Comparison of ENCODE assay signal across 13 cellular contexts in genomic region chr13:24273926-24274325, GRCh38. TPM values are rescaled to one million over a fixed set of nuclear protein-coding genes. Genes with fewer than 3 reads are reported as not detected.
DNase-seq lines count a peak whose midpoint lies in the region; ATAC-seq and TF ChIP-seq lines count a peak whose summit lies in the region.
"Had no signal": no experiment of that assay in that cellular context is flagged by ENCODE, and none has a peak within 500 bp of the region (broad histone marks: within the 10 kb centered on the region; RNA-seq: fewer than 3 reads in every experiment).

No MANE protein-coding gene starts in this region.

- H3K36me3 Mint-ChIP-seq in stimulated activated effector memory CD8-positive, alpha-beta T cell treated with anti-CD3 and anti-CD28 coated beads, Interleukin-12 subunit alpha, Interleukin-12 subunit beta, amount 100 ng/mL, for 72 hours, result peaks cover 57% of the 10 kb centered on the region

- no peak for TF ChIP-seq CTCF in omental fat pad (IDR thresholded peaks at IDR 0.05)

- H3K27me3 ChIP-seq in SJCRH30, result no peaks in the 10 kb centered on the region
- H3K27me3 ChIP-seq in effector memory CD4-positive, alpha-beta T cell (replicated peaks; ENCODE audit: control insufficient read depth, insufficient read depth, low read length, poor library complexity, severe bottlenecking), result no peaks in the 10 kb centered on the region

- H3K9me3 ChIP-seq in SJCRH30 (replicated peaks), result no peaks in the 10 kb centered on the region
- H3K9me3 ChIP-seq in effector memory CD4-positive, alpha-beta T cell (ENCODE audit: control insufficient read depth, low read length), result no peaks in the 10 kb centered on the region
- H3K9me3 ChIP-seq: psoas muscle had no signal

- H3K27ac ChIP-seq in SJCRH30, result peak overlapping the region; percentile 64; the same call in 1 of the 2 replicates
- peak overlapping the region; percentile 96 for H3K27ac ChIP-seq in effector memory CD4-positive, alpha-beta T cell (ENCODE audit: insufficient read depth, low read length, poor library complexity, severe bottlenecking)
- H3K27ac ChIP-seq: psoas muscle had no signal

- peak overlapping the region; percentile 84 for H3K4me3 Mint-ChIP-seq in stimulated activated effector memory CD8-positive, alpha-beta T cell treated with anti-CD3 and anti-CD28 coated beads, Interleukin-12 subunit alpha, Interleukin-12 subunit beta, amount 100 ng/mL, for 72 hours

- no peaks in the 10 kb centered on the region for H3K36me3 ChIP-seq in SJCRH30
- no peaks in the 10 kb centered on the region for H3K36me3 ChIP-seq in effector memory CD4-positive, alpha-beta T cell (ENCODE audit: control insufficient read depth, insufficient read depth, low read length)

- peak; percentile 62 for DNase-seq in activated effector memory CD4-positive, alpha-beta T cell treated with anti-CD3 and anti-CD28 coated beads, Interleukin-2, amount 50 U/mL, for 16 hours
- no peak for DNase-seq in activated effector memory CD4-positive, alpha-beta T cell treated with Interleukin-2 at 50 U/mL for 16 hours
- DNase-seq in SJCRH30 (no peak), NCI-H1694 treated with DMSO at 0.1 percent for 48 hours (lab: John Stamatoyannopoulos, UW) (no peak), omental fat pad (ENCODE audit: low spot score) (no peak)
- no peak for DNase-seq in effector memory CD4-positive, alpha-beta T cell
- no peak for DNase-seq in stimulated activated effector memory CD8-positive, alpha-beta T cell treated with anti-CD3 and anti-CD28 coated beads, Interleukin-12 subunit alpha, Interleukin-12 subunit beta, amount 100 ng/mL, for 72 hours (ENCODE audit: low spot score in 2 of 2)
- DNase-seq: NCI-H187 treated with DMSO at 0.1 percent for 48 hours, NCI-H526, psoas muscle had no signal

- H3K4me1 Mint-ChIP-seq in stimulated activated effector memory CD8-positive, alpha-beta T cell treated with anti-CD3 and anti-CD28 coated beads, Interleukin-12 subunit alpha, Interleukin-12 subunit beta, amount 100 ng/mL, for 72 hours, result peaks cover 90% of the 10 kb centered on the region

- ATAC-seq in stimulated activated effector memory CD8-positive, alpha-beta T cell treated with anti-CD3 and anti-CD28 coated beads, Interleukin-12 subunit alpha, Interleukin-12 subunit beta, amount 100 ng/mL, for 72 hours, result no peak
- ATAC-seq in GM19463 (IDR thresholded peaks at IDR 0.05; ENCODE audit: unreplicated experiment), result no peak
- no peak for ATAC-seq in omental fat pad (ENCODE audit: low FRiP score)
- ATAC-seq: psoas muscle had no signal

- H3K4me3 ChIP-seq in SJCRH30, result no peak overlapping the region
- no peak overlapping the region for H3K4me3 ChIP-seq in effector memory CD4-positive, alpha-beta T cell (ENCODE audit: insufficient read depth, low read depth, low read length, poor library complexity, severe bottlenecking)
- H3K4me3 ChIP-seq: psoas muscle had no signal

- peak overlapping the region; percentile 98 for H3K27ac Mint-ChIP-seq in stimulated activated effector memory CD8-positive, alpha-beta T cell treated with anti-CD3 and anti-CD28 coated beads, Interleukin-12 subunit alpha, Interleukin-12 subunit beta, amount 100 ng/mL, for 72 hours

- peaks cover 19% of the 10 kb centered on the region for H3K4me1 ChIP-seq in SJCRH30
- peaks cover 68% of the 10 kb centered on the region for H3K4me1 ChIP-seq in effector memory CD4-positive, alpha-beta T cell (ENCODE audit: control insufficient read depth, insufficient read depth, low read length, poor library complexity, severe bottlenecking)
- H3K4me1 ChIP-seq: psoas muscle had no signal

- H3K9me3 Mint-ChIP-seq in stimulated activated effector memory CD8-positive, alpha-beta T cell treated with anti-CD3 and anti-CD28 coated beads, Interleukin-12 subunit alpha, Interleukin-12 subunit beta, amount 100 ng/mL, for 72 hours, result no peaks in the 10 kb centered on the region

RNA-seq across cellular contexts. Expression of gene C1QTNF9, which starts 35.5 kb away (rescaled TPM):
- total RNA-seq in SJCRH30 (2014; rRNA removed; shearing (Covaris generic)), result 0.05 TPM in 1 of 2 replicates, not detected in the other
- under 1 TPM in 3 of 4 donors, not detected in 1; 0.48 to 0.79 (median 0.69) TPM for total RNA-seq in omental fat pad
- total RNA-seq: H4; T-helper 1 cell treated with Interleukin-12 subunit alpha and Interleukin-12 subunit beta and Interleukin-4 antibody, amounts not matched to agents 30 ng/mL and 1 ng/mL, for 36 hours had no signal
